Comparison of ENCODE assay signal across 34 cellular contexts in the genomic region with DNA sequence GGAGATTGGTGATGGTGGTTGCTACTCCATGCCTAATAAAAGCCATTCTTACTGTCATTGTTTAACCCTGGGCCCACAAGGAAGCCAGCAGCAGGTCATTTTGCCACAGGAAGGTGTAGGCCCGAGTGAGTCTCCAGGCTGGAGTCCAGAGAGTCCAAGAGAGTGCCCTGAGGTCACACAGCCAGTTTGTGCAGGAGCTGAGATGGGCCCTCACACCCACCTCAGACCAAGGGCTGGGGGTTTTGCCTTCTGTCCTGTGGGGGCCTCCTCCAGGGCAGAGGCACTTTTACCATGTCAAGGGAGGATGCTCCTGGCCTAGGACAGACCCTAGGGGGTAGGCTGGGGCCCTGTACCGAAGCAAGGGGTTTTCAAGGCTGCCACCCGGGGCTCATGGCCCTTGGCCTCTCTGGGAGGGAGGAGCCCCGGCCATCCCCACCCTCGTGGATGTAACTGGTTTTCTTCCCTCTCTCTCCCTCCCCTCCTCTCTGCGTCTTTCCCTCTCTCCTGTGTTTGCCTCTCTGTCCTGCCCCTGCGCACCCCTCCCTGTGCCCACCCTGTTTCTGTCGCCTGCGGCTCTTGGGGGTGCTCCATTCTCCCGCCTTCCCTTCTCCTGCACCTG. TPM values are rescaled to one million over a fixed set of nuclear protein-coding genes. Genes with fewer than 3 reads are reported as not detected.
"Had no signal": no experiment of that assay in that cellular context is flagged by ENCODE, and none has a peak within 500 bp of the region (broad histone marks: within the 10 kb centered on the region; RNA-seq: fewer than 3 reads in every experiment).

No MANE protein-coding gene starts in this region.

- H3K27me3 Mint-ChIP-seq: naive B cell; natural killer cell treated with Interleukin-12 subunit alpha and Interleukin-12 subunit beta and Interleukin-15 and Interleukin-18, amount 100 ng/mL, for 72 hours had no signal

- H3K4me2 ChIP-seq: hepatocyte, neural progenitor cell, smooth muscle cell had no signal

- H3K27me3 ChIP-seq: dorsolateral prefrontal cortex, esophagus muscularis mucosa, foreskin keratinocyte, gastroesophageal sphincter, heart left ventricle, hepatocyte, neural progenitor cell, ovary, tibial nerve, upper lobe of left lung had no signal

- H3K4me1 Mint-ChIP-seq: mesothelial cell of epicardium had no signal

- H3K9me3 ChIP-seq: esophagus muscularis mucosa, gastroesophageal sphincter, heart left ventricle, left lung, mucosa of descending colon, ovary, psoas muscle, thoracic aorta, tibial nerve, upper lobe of left lung had no signal

- H3K79me2 ChIP-seq: hepatocyte had no signal

- H3K4me1 ChIP-seq: foreskin keratinocyte, neural progenitor cell had no signal

- H3K4me3 Mint-ChIP-seq: mesothelial cell of epicardium; natural killer cell treated with Interleukin-12 subunit alpha and Interleukin-12 subunit beta and Interleukin-15 and Interleukin-18, amount 100 ng/mL, for 72 hours; neural progenitor cell; stimulated activated effector memory CD8-positive, alpha-beta T cell treated with anti-CD3 and anti-CD28 coated beads, Interleukin-12 subunit alpha, Interleukin-12 subunit beta, amount 100 ng/mL, for 72 hours had no signal

- H3K9me3 Mint-ChIP-seq: mesothelial cell of epicardium; naive B cell; natural killer cell treated with Interleukin-12 subunit alpha and Interleukin-12 subunit beta and Interleukin-15 and Interleukin-18, amount 100 ng/mL, for 72 hours; neural progenitor cell; stimulated activated effector memory CD8-positive, alpha-beta T cell treated with anti-CD3 and anti-CD28 coated beads, Interleukin-12 subunit alpha, Interleukin-12 subunit beta, amount 100 ng/mL, for 72 hours had no signal

- ATAC-seq: foreskin keratinocyte; gastroesophageal sphincter; heart left ventricle; left cardiac atrium; left lung; mucosa of descending colon; natural killer cell treated with Interleukin-12 subunit alpha and Interleukin-12 subunit beta and Interleukin-15 and Interleukin-18, amount 100 ng/mL, for 72 hours; psoas muscle; sciatic nerve; stimulated activated effector memory CD8-positive, alpha-beta T cell treated with anti-CD3 and anti-CD28 coated beads, Interleukin-12 subunit alpha, Interleukin-12 subunit beta, amount 100 ng/mL, for 72 hours; stimulated activated naive CD8-positive, alpha-beta T cell treated with anti-CD3 and anti-CD28 coated beads, Interleukin-15, Interleukin-2, amounts not matched to agents 100 U/mL and 50 U/mL, for 24 hours had no signal

- FAIRE-seq: colon, islet of Langerhans, urothelium cell line had no signal

- H2AFZ ChIP-seq: hepatocyte, neural progenitor cell had no signal

- H3K36me3 Mint-ChIP-seq: natural killer cell treated with Interleukin-12 subunit alpha and Interleukin-12 subunit beta and Interleukin-15 and Interleukin-18, amount 100 ng/mL, for 72 hours had no signal

- H3K27ac ChIP-seq: foreskin keratinocyte, heart left ventricle, hepatocyte, left lung, neural progenitor cell, ovary, psoas muscle, thoracic aorta, tibial nerve had no signal

- H3K9ac ChIP-seq: neural progenitor cell had no signal

- H3K36me3 ChIP-seq: neural progenitor cell, ovary had no signal

- H3K4me3 ChIP-seq: dorsolateral prefrontal cortex, esophagus muscularis mucosa, gastroesophageal sphincter, heart left ventricle, hepatocyte, left lung, mucosa of descending colon, neural progenitor cell, ovary, psoas muscle, smooth muscle cell, thoracic aorta, tibial nerve, upper lobe of left lung had no signal

- DNase-seq: dorsolateral prefrontal cortex; effector CD4-positive, alpha-beta T cell; foreskin keratinocyte; left cardiac atrium; left lung; mesenchymal stem cell; mucosa of descending colon; naive B cell; nucleus accumbens; ovary; posterior cingulate gyrus; stimulated activated CD4-positive, alpha-beta T cell treated with anti-CD3 and anti-CD28 coated beads, Interleukin-12 subunit alpha, Interleukin-12 subunit beta, amount 100 ng/mL, for 4 hours; stimulated activated CD4-positive, alpha-beta T cell treated with anti-CD3 and anti-CD28 coated beads, Interleukin-1b, Interleukin-23, amount 100 ng/mL, for 48 hours; stimulated activated CD4-positive, alpha-beta T cell treated with anti-CD3 and anti-CD28 coated beads, Interleukin-4, amount 100 ng/mL, for 1 hour; stimulated activated naive CD8-positive, alpha-beta T cell treated with anti-CD3 and anti-CD28 coated beads, Interleukin-15, Interleukin-2, amounts not matched to agents 100 U/mL and 50 U/mL, for 24 hours; upper lobe of left lung had no signal

- H3K27ac Mint-ChIP-seq: mesothelial cell of epicardium; naive B cell; natural killer cell treated with Interleukin-12 subunit alpha and Interleukin-12 subunit beta and Interleukin-15 and Interleukin-18, amount 100 ng/mL, for 72 hours; neural progenitor cell; stimulated activated effector memory CD8-positive, alpha-beta T cell treated with anti-CD3 and anti-CD28 coated beads, Interleukin-12 subunit alpha, Interleukin-12 subunit beta, amount 100 ng/mL, for 72 hours had no signal

RNA-seq across cellular contexts. Expression of a gene that starts 34.5 kb away (rescaled TPM):
- total RNA-seq: lung microvascular endothelial cell had no signal
- polyA plus RNA-seq: fibroblast of lung had no signal
